ENCODE assay signal across 1 cellular context in genomic region chr11:22625448-22626287, GRCh38.
TF ChIP-seq lines count a peak whose summit lies in the region.

A gene with protein sequence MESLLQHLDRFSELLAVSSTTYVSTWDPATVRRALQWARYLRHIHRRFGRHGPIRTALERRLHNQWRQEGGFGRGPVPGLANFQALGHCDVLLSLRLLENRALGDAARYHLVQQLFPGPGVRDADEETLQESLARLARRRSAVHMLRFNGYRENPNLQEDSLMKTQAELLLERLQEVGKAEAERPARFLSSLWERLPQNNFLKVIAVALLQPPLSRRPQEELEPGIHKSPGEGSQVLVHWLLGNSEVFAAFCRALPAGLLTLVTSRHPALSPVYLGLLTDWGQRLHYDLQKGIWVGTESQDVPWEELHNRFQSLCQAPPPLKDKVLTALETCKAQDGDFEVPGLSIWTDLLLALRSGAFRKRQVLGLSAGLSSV (minus strand): TSS chr11:22625823. CDS start chr11:22625810, 13 bp downstream.

TF ChIP-seq in SK-N-SH, 30 proteins besides CTCF, POLR2A, EP300 and RAD21 (continued from another document):
- TF ChIP-seq NRF1 (IDR thresholded peaks at IDR 0.05; ENCODE audit: low read depth, low read length) (no peak), GABPA (IDR thresholded peaks at IDR 0.05; ENCODE audit: low read depth) (peak; percentile 79), GATA2 (CRISPR knock-in tag; IDR thresholded peaks at IDR 0.05) (no peak), TCF12 (IDR thresholded peaks at IDR 0.05) (no peak), RFX5 (IDR thresholded peaks at IDR 0.05; ENCODE audit: low read length) (peak; percentile 86), ELF1 (IDR thresholded peaks at IDR 0.05) (peak; percentile 96), IRF3 (IDR thresholded peaks at IDR 0.05; ENCODE audit: low read depth, low read length) (peak; percentile 91)
- TF ChIP-seq, protein P1, sequence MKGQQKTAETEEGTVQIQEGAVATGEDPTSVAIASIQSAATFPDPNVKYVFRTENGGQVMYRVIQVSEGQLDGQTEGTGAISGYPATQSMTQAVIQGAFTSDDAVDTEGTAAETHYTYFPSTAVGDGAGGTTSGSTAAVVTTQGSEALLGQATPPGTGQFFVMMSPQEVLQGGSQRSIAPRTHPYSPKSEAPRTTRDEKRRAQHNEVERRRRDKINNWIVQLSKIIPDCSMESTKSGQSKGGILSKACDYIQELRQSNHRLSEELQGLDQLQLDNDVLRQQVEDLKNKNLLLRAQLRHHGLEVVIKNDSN (IDR thresholded peaks at IDR 0.05; ENCODE audit: borderline replicate concordance, low read depth): no peak
- TF ChIP-seq, protein P2, sequence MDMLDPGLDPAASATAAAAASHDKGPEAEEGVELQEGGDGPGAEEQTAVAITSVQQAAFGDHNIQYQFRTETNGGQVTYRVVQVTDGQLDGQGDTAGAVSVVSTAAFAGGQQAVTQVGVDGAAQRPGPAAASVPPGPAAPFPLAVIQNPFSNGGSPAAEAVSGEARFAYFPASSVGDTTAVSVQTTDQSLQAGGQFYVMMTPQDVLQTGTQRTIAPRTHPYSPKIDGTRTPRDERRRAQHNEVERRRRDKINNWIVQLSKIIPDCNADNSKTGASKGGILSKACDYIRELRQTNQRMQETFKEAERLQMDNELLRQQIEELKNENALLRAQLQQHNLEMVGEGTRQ (IDR thresholded peaks at IDR 0.05; ENCODE audit: borderline replicate concordance, low read depth, low read length): no peak
